ENCODE assay signal across 8 cellular contexts in the genomic region with DNA sequence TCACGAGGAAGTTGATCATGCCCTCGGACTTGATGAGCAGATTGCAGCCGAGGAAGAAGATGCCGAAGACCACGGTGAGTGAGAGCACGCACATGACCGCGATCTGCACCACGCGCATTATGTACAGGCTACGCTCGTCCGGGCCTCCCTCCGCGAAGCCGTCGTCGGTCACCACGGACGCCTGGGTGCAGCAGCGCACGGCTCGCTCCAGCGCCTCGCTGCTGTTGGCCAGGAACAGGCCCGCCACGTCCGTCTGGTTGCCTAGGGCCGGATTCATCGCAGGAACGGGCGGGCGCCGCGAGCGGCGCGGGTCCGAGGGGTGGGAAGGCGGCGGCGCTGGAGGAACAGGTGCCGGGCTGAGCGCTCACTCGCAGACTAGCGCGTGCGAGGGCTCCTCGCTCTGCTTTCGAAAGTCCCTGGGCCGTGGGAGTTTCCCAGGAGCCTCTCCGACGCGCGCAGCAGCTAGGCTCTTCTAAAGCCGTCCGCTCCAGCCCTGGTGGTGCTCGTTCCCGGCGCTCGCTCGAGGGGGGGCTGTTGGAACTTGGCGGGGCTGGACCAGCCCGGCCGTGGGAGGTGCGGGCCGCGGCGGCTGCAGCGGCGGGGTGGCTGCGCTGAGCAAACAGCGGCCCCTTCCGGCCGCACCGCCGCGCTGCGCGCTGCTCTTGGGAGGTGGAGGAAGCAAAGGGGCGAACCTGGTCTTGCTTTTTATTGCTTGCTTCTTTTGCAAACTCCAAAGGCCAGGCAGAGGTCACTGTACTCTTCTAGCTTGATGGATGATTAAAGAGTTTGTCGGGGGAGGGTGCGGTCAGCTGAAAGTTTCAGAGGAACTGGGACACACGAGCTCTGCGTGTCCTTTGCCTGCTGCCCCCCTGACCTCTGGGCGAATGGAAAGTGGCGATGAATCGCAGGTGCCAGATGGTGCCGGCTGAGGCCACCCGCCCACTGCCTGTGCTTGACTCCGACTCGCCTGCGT.
DNase-seq lines count a peak whose midpoint lies in the region; ATAC-seq, FAIRE-seq and TF ChIP-seq lines count a peak whose summit lies in the region.

A gene (minus strand): TSS at position 474 of the 973 bp plus-strand sequence. CDS start 197 bp downstream, at position 277.

- H3K27ac ChIP-seq in WERI-Rb-1: no peak within 1 kb of the TSS

- H3K4me3 ChIP-seq in GM12875 (ENCODE audit: low read depth, low read length) (peak within 1 kb of the TSS; percentile 26), WERI-Rb-1 (ENCODE audit: low read depth, low read length) (peak within 1 kb of the TSS; percentile 46)

- peak; percentile 98 for TF ChIP-seq CTCF in GM12875 (IDR thresholded peaks at IDR 0.05; ENCODE audit: borderline replicate concordance, insufficient read depth, low read depth, low read length)
- peak; percentile 96 for TF ChIP-seq CTCF in WERI-Rb-1 (IDR thresholded peaks at IDR 0.05; ENCODE audit: low read depth, low read length)

- H3K9me3 ChIP-seq in WERI-Rb-1 (ENCODE audit: severe bottlenecking): no peaks in the 10 kb centered on the region

- DNase-seq in NCI-H1436 (lab: John Stamatoyannopoulos, UW) (peak; percentile 84), WERI-Rb-1 (peak; percentile 90), cerebellar cortex (ENCODE audit: low spot score) (peak; percentile 67), kidney tubule cell (ENCODE audit: low spot score) (peak; percentile 74), RCC 7860 (ENCODE audit: low spot score) (no peak)
- peak; percentile 16 to 36 for DNase-seq in stimulated activated CD4-positive, alpha-beta T cell treated with anti-CD3 and anti-CD28 coated beads, Interleukin-15, amount 100 ng/mL, for 48 hours (ENCODE audit: low read depth in 2 of 2)

- FAIRE-seq in RCC 7860 (lab: Jason Lieb, UNC): no peak

- peak; percentile 93 for ATAC-seq in HG02642 (IDR thresholded peaks at IDR 0.05; ENCODE audit: poor library complexity, unreplicated experiment)

- H3K36me3 ChIP-seq in WERI-Rb-1: no peaks in the 10 kb centered on the region

- peaks cover 43% of the 10 kb centered on the region for H3K27me3 ChIP-seq in WERI-Rb-1 (ENCODE audit: insufficient read depth, low read depth, severe bottlenecking)
